Comparison of ENCODE assay signal across 8 cellular contexts in the genomic region with DNA sequence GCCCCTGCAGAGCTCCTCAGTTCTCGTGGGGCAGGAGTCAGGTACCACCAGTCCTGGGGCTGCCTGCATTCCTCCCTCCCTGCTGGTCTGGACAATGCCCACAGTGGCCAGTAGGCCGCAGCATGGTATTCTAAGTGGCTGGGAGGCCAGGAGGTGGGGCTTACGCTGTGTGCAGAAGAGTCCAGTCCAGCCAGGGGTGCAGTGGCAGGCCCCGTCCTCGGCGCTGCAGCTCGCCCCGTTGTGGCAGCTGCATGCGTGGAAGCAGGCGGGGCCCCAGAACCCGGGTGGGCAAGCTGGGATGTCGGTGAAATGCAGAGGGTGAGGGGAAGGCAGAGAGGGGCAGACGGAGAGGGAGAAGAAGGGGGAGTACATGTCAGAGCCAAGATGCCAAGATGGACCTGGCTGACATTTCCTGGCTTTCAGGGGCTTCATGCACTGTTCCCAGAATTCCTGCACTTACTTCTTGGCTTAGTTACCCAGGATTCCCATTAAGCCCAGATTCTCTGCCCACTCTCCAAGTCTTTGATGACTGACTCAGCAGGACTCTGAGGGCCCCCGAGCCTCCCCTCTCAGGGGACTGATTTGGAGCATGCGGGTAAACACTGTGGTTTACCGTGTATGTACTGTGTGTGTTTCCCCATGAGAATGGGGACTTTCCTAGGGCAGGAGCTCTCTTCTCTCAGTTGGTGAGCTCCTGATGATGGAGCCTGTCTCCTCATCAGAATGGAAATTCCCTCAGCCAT. TPM values are rescaled to one million over a fixed set of nuclear protein-coding genes. Genes with fewer than 3 reads are reported as not detected.
DNase-seq lines count a peak whose midpoint lies in the region; ATAC-seq and TF ChIP-seq lines count a peak whose summit lies in the region.

No MANE protein-coding gene starts in this region.

- 9 to 10% methylated on average over 16 of the region's 16 CpGs for WGBS in aorta, 2 donors

- H3K27ac Mint-ChIP-seq in activated CD4-positive, alpha-beta T cell treated with anti-CD3 and anti-CD28 coated beads, Interleukin-2, amount 10 ng/mL, durations not matched to agents 7 days and 5 days: no peak overlapping the region

- no peaks in the 10 kb centered on the region for H3K9me3 Mint-ChIP-seq in activated CD4-positive, alpha-beta T cell treated with anti-CD3 and anti-CD28 coated beads, Interleukin-2, amount 10 ng/mL, durations not matched to agents 7 days and 5 days

- H3K27me3 Mint-ChIP-seq in activated CD4-positive, alpha-beta T cell treated with anti-CD3 and anti-CD28 coated beads, Interleukin-2, amount 10 ng/mL, durations not matched to agents 7 days and 5 days: no peaks in the 10 kb centered on the region

- H3F3A ChIP-seq in neural cell (ENCODE audit: insufficient read depth, low read length, poor library complexity, severe bottlenecking): no peaks in the 10 kb centered on the region

- CTCF ChIA-PET in activated CD4-positive, alpha-beta T cell treated with anti-CD3 and anti-CD28 coated beads, Interleukin-2, amount 10 ng/mL, durations not matched to agents 7 days and 5 days (lab: Charles Lee): interaction anchor here (1.0 to 2.0 kb wide), 3 partner anchors 8 to 54 kb away, joined by 3 to 7 read pairs (median 4); no protein-coding TSS in a partner anchor

- ATAC-seq in GM21360 (IDR thresholded peaks at IDR 0.05; ENCODE audit: unreplicated experiment): peak; percentile 60
- peak; percentile 76 for ATAC-seq in aorta (ENCODE audit: low FRiP score)

- H3K9me2 ChIP-seq in neural cell (ENCODE audit: insufficient read depth, low read length): no peaks in the 10 kb centered on the region

- H2AFZ ChIP-seq in fibroblast of lung (ENCODE audit: low read length): no peak overlapping the region
- no peak overlapping the region for H2AFZ ChIP-seq in neural cell (ENCODE audit: low read depth, low read length)

- DNase-seq in NCI-H2081 (lab: John Stamatoyannopoulos, UW): peak; percentile 30 to 44
- no peak for DNase-seq in NCI-H2081 treated with DMSO at 0.1 percent for 48 hours (lab: John Stamatoyannopoulos, UW)
- DNase-seq in HPDE6-E6E7 (ENCODE audit: extremely low spot score): peak; percentile 52
- DNase-seq in activated CD4-positive, alpha-beta T cell treated with anti-CD3 and anti-CD28 coated beads, Interleukin-2, amount 10 ng/mL, durations not matched to agents 7 days and 5 days: peak; percentile 31
- peak; percentile 59 to 65 for DNase-seq in fibroblast of lung (ENCODE audit: low read depth in 2 of 2)
- peak; percentile 62 to 83 for DNase-seq in aorta

- H3K4me3 Mint-ChIP-seq in activated CD4-positive, alpha-beta T cell treated with anti-CD3 and anti-CD28 coated beads, Interleukin-2, amount 10 ng/mL, durations not matched to agents 7 days and 5 days: no peak overlapping the region

- intact Hi-C loops in aorta (cut with DNase I): loop anchor here (5.0 to 10.0 kb wide), 2 partner anchors 368 to 370 kb away; no protein-coding TSS in a partner anchor

- peak; percentile 75 to 84 for TF ChIP-seq CTCF in fibroblast of lung (conservative IDR thresholded peaks at IDR 0.05 in 1 of 2, IDR thresholded peaks at IDR 0.05 in 1 of 2; ENCODE audit: low read depth in 1 of 2, low read length in 2 of 2)
- TF ChIP-seq CTCF in neural cell (IDR thresholded peaks at IDR 0.05; ENCODE audit: poor library complexity, severe bottlenecking): peak; percentile 49

- H3K79me2 ChIP-seq in fibroblast of lung (ENCODE audit: control insufficient read depth, insufficient read depth, low read length) (no peaks in the 10 kb centered on the region), neural cell (replicated peaks; ENCODE audit: insufficient read depth, low read length) (no peaks in the 10 kb centered on the region)

- no peaks in the 10 kb centered on the region for H3K36me3 Mint-ChIP-seq in activated CD4-positive, alpha-beta T cell treated with anti-CD3 and anti-CD28 coated beads, Interleukin-2, amount 10 ng/mL, durations not matched to agents 7 days and 5 days (ENCODE audit: low read depth)

- H3K9me3 ChIP-seq in fibroblast of lung (ENCODE audit: control insufficient read depth, insufficient read depth, low read depth, low read length): no peaks in the 10 kb centered on the region
- no peaks in the 10 kb centered on the region for H3K9me3 ChIP-seq in neural cell (ENCODE audit: low read length)
- H3K9me3 ChIP-seq in aorta (ENCODE audit: control insufficient read depth, low read length): no peaks in the 10 kb centered on the region

- peaks cover 15% of the 10 kb centered on the region for H3K4me1 Mint-ChIP-seq in activated CD4-positive, alpha-beta T cell treated with anti-CD3 and anti-CD28 coated beads, Interleukin-2, amount 10 ng/mL, durations not matched to agents 7 days and 5 days

- TF ChIP-seq RAD21 in neural cell (conservative IDR thresholded peaks at IDR 0.05): peak; percentile 53

- no peak overlapping the region for H3K27ac ChIP-seq in fibroblast of lung (ENCODE audit: insufficient read depth, low read length)
- H3K27ac ChIP-seq in neural cell (ENCODE audit: low read length): no peak overlapping the region
- H3K27ac ChIP-seq in aorta (ENCODE audit: low read depth in 1 of 2, low read length in 2 of 2): no peak overlapping the region

- H3K9ac ChIP-seq in fibroblast of lung (ENCODE audit: insufficient read depth, low read length): no peak overlapping the region
- no peak overlapping the region for H3K9ac ChIP-seq in neural cell (ENCODE audit: low read length)

- H3K27me3 ChIP-seq in fibroblast of lung (ENCODE audit: control insufficient read depth, insufficient read depth, low read length) (no peaks in the 10 kb centered on the region), neural cell (ENCODE audit: insufficient read depth, low read depth, low read length) (no peaks in the 10 kb centered on the region), aorta (ENCODE audit: control insufficient read depth in 1 of 2, insufficient read depth in 2 of 2, low read length in 1 of 2) (no peaks in the 10 kb centered on the region)

- H3K4me3 ChIP-seq in fibroblast of lung (replicated peaks in 1 of 4; ENCODE audit: control extremely low read depth in 1 of 4, insufficient read depth in 1 of 4, low read depth in 3 of 4, low read length in 4 of 4) (no peak overlapping the region), neural cell (ENCODE audit: low read length) (no peak overlapping the region), aorta (ENCODE audit: low read length in 2 of 2) (no peak overlapping the region)

- H3K36me3 ChIP-seq in fibroblast of lung (ENCODE audit: control insufficient read depth, insufficient read depth, low read length): no peaks in the 10 kb centered on the region
- no peaks in the 10 kb centered on the region for H3K36me3 ChIP-seq in neural cell (ENCODE audit: insufficient read depth, low read length)
- no peaks in the 10 kb centered on the region for H3K36me3 ChIP-seq in aorta (ENCODE audit: control insufficient read depth in 1 of 2, insufficient read depth in 2 of 2, low read length in 1 of 2)

- H4K20me1 ChIP-seq in fibroblast of lung (ENCODE audit: control insufficient read depth, extremely low read depth, insufficient read depth, low read length): no peaks in the 10 kb centered on the region
- no peaks in the 10 kb centered on the region for H4K20me1 ChIP-seq in neural cell (ENCODE audit: insufficient read depth)

- POLR2A ChIA-PET in activated CD4-positive, alpha-beta T cell treated with anti-CD3 and anti-CD28 coated beads, Interleukin-2, amount 10 ng/mL, durations not matched to agents 7 days and 5 days (lab: Charles Lee): no interaction called here

- H3K4me1 ChIP-seq in fibroblast of lung (ENCODE audit: control insufficient read depth, extremely low read depth, insufficient read depth, low read length) (peaks cover 6% of the 10 kb centered on the region), aorta (ENCODE audit: control insufficient read depth in 1 of 2, insufficient read depth in 2 of 2, low read length in 2 of 2) (peaks cover 0 to 2% of the 10 kb centered on the region in 2 donors)

- no peak for TF ChIP-seq EP300 in neural cell (conservative IDR thresholded peaks at IDR 0.05; ENCODE audit: poor library complexity, severe bottlenecking)

- H3K4me2 ChIP-seq in fibroblast of lung (ENCODE audit: extremely low read depth, insufficient read depth, low read length): no peak overlapping the region
- H3K4me2 ChIP-seq in neural cell (ENCODE audit: low read length): no peak overlapping the region

TF ChIP-seq in neural cell, 6 proteins besides CTCF, POLR2A, EP300 and RAD21:
- TF ChIP-seq TAF1 (IDR thresholded peaks at IDR 0.05; ENCODE audit: low read depth) (no peak), MXI1 (conservative IDR thresholded peaks at IDR 0.05; ENCODE audit: poor library complexity, severe bottlenecking) (no peak), SMC3 (conservative IDR thresholded peaks at IDR 0.05; ENCODE audit: poor library complexity) (peak; percentile 52)
TF ChIP-seq in neural cell: peak in this region for 1.

RNA-seq across cellular contexts. Expression of gene RAB11A, which starts 47.5 kb away (rescaled TPM):
- total RNA-seq in activated CD4-positive, alpha-beta T cell treated with anti-CD3 and anti-CD28 coated beads, Interleukin-2, amount 10 ng/mL, durations not matched to agents 7 days and 5 days: 100 to 1,000 TPM; 168 to 169 TPM
- total RNA-seq in fibroblast of lung: 38.8 and 56.8 TPM in 2 replicates
- polyA plus RNA-seq in fibroblast of lung: 501 and 527 TPM in 2 replicates
- 216 and 245 TPM in 2 replicates for polyA plus RNA-seq in fibroblast of lung (2012)
- polyA minus RNA-seq in fibroblast of lung (ENCODE audit: low replicate concordance): 17.5 and 61.6 TPM in 2 replicates
- 600 and 620 TPM in 2 replicates for polyA plus RNA-seq in neural cell
- polyA minus RNA-seq in neural cell: 187 and 322 TPM in 2 replicates
- total RNA-seq in aorta: 100 to 1,000 TPM; 149 to 156 TPM
- 10 to 100 TPM; 89.0 to 94.2 TPM for polyA plus RNA-seq in aorta
